ENCODE assay signal across 23 cellular contexts in genomic region chr6:71476371-71476770, GRCh38.
DNase-seq lines count a peak whose midpoint lies in the region; ATAC-seq and TF ChIP-seq lines count a peak whose summit lies in the region.
"Had no signal": no experiment of that assay in that cellular context is flagged by ENCODE, and none has a peak within 500 bp of the region (broad histone marks: within the 10 kb centered on the region; RNA-seq: fewer than 3 reads in every experiment).

No MANE protein-coding gene starts in this region.

- ATAC-seq in RWPE2 (ENCODE audit: low read depth) = no peak
- no peak for ATAC-seq in lower lobe of right lung
- ATAC-seq in HG02981 (IDR thresholded peaks at IDR 0.05; ENCODE audit: unreplicated experiment) = no peak
- no peak for ATAC-seq in GM18867 (IDR thresholded peaks at IDR 0.05; ENCODE audit: unreplicated experiment)
- ATAC-seq in HG03439 (IDR thresholded peaks at IDR 0.05; ENCODE audit: unreplicated experiment) = no peak
- ATAC-seq: PC-3 had no signal

- no peak for TF ChIP-seq CTCF in RWPE2 (IDR thresholded peaks at IDR 0.05; ENCODE audit: poor library complexity, severe bottlenecking)
- TF ChIP-seq CTCF in fibroblast of mammary gland (conservative IDR thresholded peaks at IDR 0.05; ENCODE audit: control insufficient read depth, insufficient read depth, low read depth, low read length) = no peak
- no peak for TF ChIP-seq CTCF in lower lobe of right lung (IDR thresholded peaks at IDR 0.05)
- TF ChIP-seq CTCF in Peyer's patch (IDR thresholded peaks at IDR 0.05) = no peak

- no peak for TF ChIP-seq POLR2A in Peyer's patch (IDR thresholded peaks at IDR 0.05)

- peaks cover 77% of the 10 kb centered on the region for H3K4me1 ChIP-seq in ACC112 (ENCODE audit: control insufficient read depth, insufficient read depth, low read length, unreplicated experiment)
- peaks cover 39% of the 10 kb centered on the region for H3K4me1 ChIP-seq in RWPE2 (ENCODE audit: insufficient read depth, poor library complexity, severe bottlenecking)
- peaks cover 29% of the 10 kb centered on the region for H3K4me1 ChIP-seq in lower lobe of right lung
- H3K4me1 ChIP-seq in Peyer's patch = no peaks in the 10 kb centered on the region

- peak overlapping the region; percentile 52 for H2AFZ ChIP-seq in ACC112 (ENCODE audit: low read length, unreplicated experiment)

- no peak overlapping the region for H3K4me3 ChIP-seq in ACC112 (ENCODE audit: low read depth, low read length)
- no peak overlapping the region for H3K4me3 ChIP-seq in RWPE2 (ENCODE audit: severe bottlenecking)
- H3K4me3 ChIP-seq in fibroblast of mammary gland (ENCODE audit: control insufficient read depth, low read depth, low read length) = no peak overlapping the region
- H3K4me3 ChIP-seq in lower lobe of right lung = no peak overlapping the region
- no peak overlapping the region for H3K4me3 ChIP-seq in Peyer's patch
- H3K4me3 ChIP-seq: BLaER1 had no signal

- no peaks in the 10 kb centered on the region for H3K79me2 ChIP-seq in ACC112 (ENCODE audit: control insufficient read depth, insufficient read depth, low read length, unreplicated experiment)

- H3K27ac ChIP-seq in ACC112 (ENCODE audit: low read depth, low read length) (peak overlapping the region; percentile 98), RWPE2 (ENCODE audit: poor library complexity, severe bottlenecking) (peak overlapping the region; percentile 95), lower lobe of right lung (peak overlapping the region; percentile 76), Peyer's patch (no peak overlapping the region)
- H3K27ac ChIP-seq: BLaER1, HL-60 had no signal

- intact Hi-C loops in lower lobe of right lung (cut with DNase I) = no loop called here

- H3K27me3 ChIP-seq in ACC112 (ENCODE audit: insufficient read depth, low read length) (no peaks in the 10 kb centered on the region), RWPE2 (ENCODE audit: insufficient read depth, poor library complexity, severe bottlenecking) (no peaks in the 10 kb centered on the region), lower lobe of right lung (ENCODE audit: low read depth) (no peaks in the 10 kb centered on the region), Peyer's patch (no peaks in the 10 kb centered on the region)
- H3K27me3 ChIP-seq: BLaER1 had no signal

- DNase-seq in RWPE2 (ENCODE audit: low spot score) (no peak), fibroblast of mammary gland (ENCODE audit: low read depth) (peak; percentile 30), lower lobe of right lung (no peak), Peyer's patch (no peak)
- DNase-seq: CD4-positive, CD25-positive, alpha-beta regulatory T cell; DMS153; DND-41; Karpas-422; NCI-H1105; NCI-H146; NCI-H2029; NCI-H446 treated with DMSO at 0.1 percent for 48 hours; NCI-H526; NCI-H82; NK-92 treated with Interleukin-12 subunit alpha and Interleukin-12 subunit beta, amount 100 ng/mL, for 24 hours; PC-3; SHP77 had no signal

- no peaks in the 10 kb centered on the region for H3K9me3 ChIP-seq in RWPE2 (ENCODE audit: severe bottlenecking)
- H3K9me3 ChIP-seq in lower lobe of right lung = no peaks in the 10 kb centered on the region
- H3K9me3 ChIP-seq in Peyer's patch = no peaks in the 10 kb centered on the region
- H3K9me3 ChIP-seq: BLaER1 had no signal

- H3K36me3 ChIP-seq in ACC112 (ENCODE audit: insufficient read depth, low read length) = no peaks in the 10 kb centered on the region
- no peaks in the 10 kb centered on the region for H3K36me3 ChIP-seq in RWPE2 (ENCODE audit: low read depth)
- no peaks in the 10 kb centered on the region for H3K36me3 ChIP-seq in lower lobe of right lung
- H3K36me3 ChIP-seq in Peyer's patch = no peaks in the 10 kb centered on the region
- H3K36me3 ChIP-seq: BLaER1 had no signal

Comparison
In these comparisons a context has a peak if more than half of its experiments do, and no peak if none do; other contexts are left out.
1. H3K27ac ChIP-seq: peak in ACC112 (single experiment), RWPE2 (single experiment) and lower lobe of right lung (single experiment); none in Peyer's patch (0 of 4).